In genomic region chr2:213751446-213751845, GRCh38 we compare ENCODE assay signal across 14 cellular contexts.
DNase-seq lines count a peak whose midpoint lies in the region; ATAC-seq and TF ChIP-seq lines count a peak whose summit lies in the region.
"Had no signal": no experiment of that assay in that cellular context is flagged by ENCODE, and none has a peak within 500 bp of the region (broad histone marks: within the 10 kb centered on the region; RNA-seq: fewer than 3 reads in every experiment).

No MANE protein-coding gene starts in this region.

- POLR2A ChIA-PET in activated B cell treated with CpG ODN at 0.5 μM for 24 hours (lab: Charles Lee) = no interaction called here
- POLR2A ChIA-PET in PC-3 (lab: Charles Lee; ENCODE audit: unreplicated experiment) = no interaction called here

- no peak overlapping the region for H3K27ac ChIP-seq in PC-3 (ENCODE audit: low read length)
- H3K27ac ChIP-seq: breast epithelium, skin epidermis had no signal

- H4K20me1 ChIP-seq in PC-3 (ENCODE audit: low read length) = no peaks in the 10 kb centered on the region

- no peak overlapping the region for H2AFZ ChIP-seq in PC-3 (ENCODE audit: low read length)

- no peak for TF ChIP-seq CTCF in activated B cell treated with CpG ODN at 0.5 μM for 24 hours (IDR thresholded peaks at IDR 0.05)
- TF ChIP-seq CTCF in osteocyte (IDR thresholded peaks at IDR 0.05) = no peak
- TF ChIP-seq CTCF in PC-3 (conservative IDR thresholded peaks at IDR 0.05; ENCODE audit: low read depth, low read length) = no peak

- H3K27ac Mint-ChIP-seq in activated B cell treated with CpG ODN at 0.5 μM for 24 hours = no peak overlapping the region
- H3K27ac Mint-ChIP-seq in osteocyte (ENCODE audit: unreplicated experiment) = no peak overlapping the region
- H3K27ac Mint-ChIP-seq: activated T-cell treated with anti-CD3 and anti-CD28 coated beads, Interleukin-2, amount 50 U/mL, for 72 hours; CD4-positive, alpha-beta T cell had no signal

- intact Hi-C loops in activated B cell treated with CpG ODN at 0.5 μM for 24 hours (cut with micrococcal nuclease) = no loop called here
- intact Hi-C loops in PC-3 (cut with micrococcal nuclease) = no loop called here

- DNase-seq in activated B cell treated with CpG ODN at 0.5 μM for 24 hours = no peak
- DNase-seq in osteocyte (ENCODE audit: extremely low spot score, unreplicated experiment) = no peak
- no peak for DNase-seq in PC-3
- no peak for DNase-seq in NCI-H187 treated with DMSO at 0.1 percent for 48 hours (lab: John Stamatoyannopoulos, UW)
- no peak for DNase-seq in COLO668 (lab: John Stamatoyannopoulos, UW; ENCODE audit: unreplicated experiment)
- DNase-seq: activated CD4-positive, CD25-positive, alpha-beta regulatory T cell; activated T-cell treated with anti-CD3 and anti-CD28 coated beads, Interleukin-2, amount 50 U/mL, for 72 hours; CD4-positive, alpha-beta T cell; NCI-H2029 had no signal

- no peak overlapping the region for H3K4me3 ChIP-seq in PC-3 (ENCODE audit: low read length)
- H3K4me3 ChIP-seq: breast epithelium, skin epidermis had no signal

- peaks cover 1% of the 10 kb centered on the region for H3K4me1 Mint-ChIP-seq in activated B cell treated with CpG ODN at 0.5 μM for 24 hours
- H3K4me1 Mint-ChIP-seq in osteocyte (ENCODE audit: unreplicated experiment) = no peaks in the 10 kb centered on the region

- H3K9ac ChIP-seq in PC-3 (ENCODE audit: low read length) = no peak overlapping the region

- H3K9me2 ChIP-seq in PC-3 (replicated peaks; ENCODE audit: low read length) = no peaks in the 10 kb centered on the region

- H3K4me2 ChIP-seq in PC-3 (ENCODE audit: low read length) = no peak overlapping the region

- BruUV-seq in PC-3 (replicated peaks; lab: Mats Ljungman, UMichigan) = no TSS peak

- H3K9me3 ChIP-seq in PC-3 (ENCODE audit: low read length) = no peaks in the 10 kb centered on the region
- H3K9me3 ChIP-seq: breast epithelium had no signal

- no peaks in the 10 kb centered on the region for H3F3A ChIP-seq in PC-3 (ENCODE audit: low read length, unreplicated experiment)

- H3K27me3 Mint-ChIP-seq in activated B cell treated with CpG ODN at 0.5 μM for 24 hours = no peaks in the 10 kb centered on the region
- no peaks in the 10 kb centered on the region for H3K27me3 Mint-ChIP-seq in osteocyte (ENCODE audit: unreplicated experiment)
- H3K27me3 Mint-ChIP-seq: CD4-positive, alpha-beta T cell had no signal

- H3K4me3 Mint-ChIP-seq in activated B cell treated with CpG ODN at 0.5 μM for 24 hours (no peak overlapping the region), osteocyte (ENCODE audit: unreplicated experiment) (no peak overlapping the region)
- H3K4me3 Mint-ChIP-seq: activated T-cell treated with anti-CD3 and anti-CD28 coated beads, Interleukin-2, amount 50 U/mL, for 72 hours; CD4-positive, alpha-beta T cell had no signal

- CTCF ChIA-PET in activated B cell treated with CpG ODN at 0.5 μM for 24 hours (lab: Charles Lee) = no interaction called here
- CTCF ChIA-PET in PC-3 (lab: Charles Lee) = no interaction called here

- H3K4me1 ChIP-seq in PC-3 (ENCODE audit: insufficient read depth, low read length) = no peaks in the 10 kb centered on the region
- H3K4me1 ChIP-seq: breast epithelium had no signal

- H3K36me3 ChIP-seq in PC-3 (ENCODE audit: low read depth, low read length) = no peaks in the 10 kb centered on the region
- H3K36me3 ChIP-seq: breast epithelium had no signal

- H3K27me3 ChIP-seq in PC-3 (ENCODE audit: low read length) = no peaks in the 10 kb centered on the region
- H3K27me3 ChIP-seq: breast epithelium had no signal

- H3K36me3 Mint-ChIP-seq in activated B cell treated with CpG ODN at 0.5 μM for 24 hours (ENCODE audit: low read depth) (no peaks in the 10 kb centered on the region), osteocyte (ENCODE audit: unreplicated experiment) (no peaks in the 10 kb centered on the region)

- ATAC-seq in GM18519 (IDR thresholded peaks at IDR 0.05; ENCODE audit: low FRiP score, unreplicated experiment) = peak; percentile 87
- ATAC-seq in GM21526 (IDR thresholded peaks at IDR 0.05; ENCODE audit: low FRiP score, unreplicated experiment) = peak; percentile 91
- peak; percentile 82 for ATAC-seq in HG03060 (IDR thresholded peaks at IDR 0.05; ENCODE audit: low read depth, unreplicated experiment)
- peak; percentile 57 for ATAC-seq in activated B cell treated with CpG ODN at 0.5 μM for 24 hours (ENCODE audit: low read depth)
- no peak for ATAC-seq in PC-3
- ATAC-seq: activated T-cell treated with anti-CD3 and anti-CD28 coated beads, Interleukin-2, amount 50 U/mL, for 72 hours had no signal

- H3K9me3 Mint-ChIP-seq in activated B cell treated with CpG ODN at 0.5 μM for 24 hours (no peaks in the 10 kb centered on the region), osteocyte (ENCODE audit: unreplicated experiment) (no peaks in the 10 kb centered on the region)
- H3K9me3 Mint-ChIP-seq: activated T-cell treated with anti-CD3 and anti-CD28 coated beads, Interleukin-2, amount 50 U/mL, for 72 hours; CD4-positive, alpha-beta T cell had no signal

- H3K79me2 ChIP-seq in PC-3 (ENCODE audit: low read length) = no peaks in the 10 kb centered on the region
